1 cellular context compared by ENCODE assay signal in genomic region chr15:64464271-64465005, GRCh38.
TF ChIP-seq lines count a peak whose summit lies in the region.

No MANE protein-coding gene starts in this region.

TF ChIP-seq in GM12878, 131 proteins besides CTCF, POLR2A, EP300 and RAD21 (continued from another document):
- TF ChIP-seq ATF2 (IDR thresholded peaks at IDR 0.05; ENCODE audit: low read length) (no peak), ZNF217 (IDR thresholded peaks at IDR 0.05) (no peak), BCL3 (IDR thresholded peaks at IDR 0.05; ENCODE audit: borderline replicate concordance, insufficient read depth, low read depth, low read length, poor library complexity, severe bottlenecking) (no peak), POU2F2 (IDR thresholded peaks at IDR 0.05; ENCODE audit: borderline replicate concordance, low read depth, low read length) (no peak), TBL1XR1 (IDR thresholded peaks at IDR 0.05; ENCODE audit: low read depth, low read length) (no peak), MAX (IDR thresholded peaks at IDR 0.05; ENCODE audit: low read depth, low read length) (no peak), KDM1A (IDR thresholded peaks at IDR 0.05; ENCODE audit: borderline replicate concordance) (no peak), RELA (IDR thresholded peaks at IDR 0.05; ENCODE audit: borderline replicate concordance, partially characterized antibody) (no peak), ELK1 (IDR thresholded peaks at IDR 0.05; ENCODE audit: low read depth, low read length) (no peak), SMAD1 (IDR thresholded peaks at IDR 0.05; ENCODE audit: low read depth, partially characterized antibody) (no peak), PKNOX1 (IDR thresholded peaks at IDR 0.05) (peak; percentile 78), NR2C1 (IDR thresholded peaks at IDR 0.05) (no peak)
